In genomic region chr22:19962246-19962908, GRCh38 we compare ENCODE assay signal across 8 cellular contexts. TPM values are rescaled to one million over a fixed set of nuclear protein-coding genes. Genes with fewer than 3 reads are reported as not detected.
DNase-seq lines count a peak whose midpoint lies in the region; ATAC-seq, FAIRE-seq and TF ChIP-seq lines count a peak whose summit lies in the region.

No MANE protein-coding gene starts in this region.

- H3K4me2 ChIP-seq in DOHH2 (ENCODE audit: low read length): no peak overlapping the region
- H3K4me2 ChIP-seq in Loucy (ENCODE audit: low read depth, low read length, poor library complexity, severe bottlenecking): no peak overlapping the region
- no peak overlapping the region for H3K4me2 ChIP-seq in K562 (ENCODE audit: insufficient read depth, low read length)

- no peak overlapping the region for H2AFZ ChIP-seq in Loucy (ENCODE audit: low read length)
- no peak overlapping the region for H2AFZ ChIP-seq in K562 (ENCODE audit: low read depth, low read length)

- FAIRE-seq in K562 (lab: Jason Lieb, UNC): peak; percentile 74

- intact Hi-C loops in K562 (cut with micrococcal nuclease): no loop called here

- H3K27me3 ChIP-seq in DOHH2 (ENCODE audit: control insufficient read depth, low read length) (no peaks in the 10 kb centered on the region), Loucy (ENCODE audit: insufficient read depth, low read length, poor library complexity, severe bottlenecking) (no peaks in the 10 kb centered on the region), K562 (ENCODE audit: control insufficient read depth in 2 of 2, insufficient read depth in 2 of 2, low read length in 2 of 2) (no peaks in the 10 kb centered on the region), iPS-18a (ENCODE audit: control insufficient read depth, insufficient read depth, low read length) (no peaks in the 10 kb centered on the region)

- H3K36me3 ChIP-seq in DOHH2 (ENCODE audit: control insufficient read depth, low read length) (peaks cover 28% of the 10 kb centered on the region), Loucy (ENCODE audit: insufficient read depth, low read length) (peaks cover 17% of the 10 kb centered on the region; the same call in 1 of the 2 replicates), K562 (ENCODE audit: control insufficient read depth, insufficient read depth, low read length) (peaks cover 58% of the 10 kb centered on the region; the same call in 2 of the 3 replicates), iPS-18a (ENCODE audit: control insufficient read depth, low read depth, low read length) (no peaks in the 10 kb centered on the region)

- POLR2A ChIA-PET in K562 (lab: Yijun Ruan, JAX): interaction anchor here (0.6 to 13.7 kb wide), 8 partner anchors 12 to 206 kb away, joined by 3 to 115 read pairs (median 4); partner anchors contain the start of gene TRMT2A

- 52% methylated on average over 22 of the region's 22 CpGs for WGBS in K562 (ENCODE audit: insufficient coverage, low coverage, missing lambda C conversion rate)

- TF ChIP-seq CTCF in DOHH2 (IDR thresholded peaks at IDR 0.05; ENCODE audit: low read depth, low read length, poor library complexity, severe bottlenecking): peak; percentile 77
- TF ChIP-seq CTCF in Loucy (conservative IDR thresholded peaks at IDR 0.05; ENCODE audit: low read length): peak; percentile 71
- TF ChIP-seq CTCF in K562 (IDR thresholded peaks at IDR 0.05 in 2 of 3, conservative IDR thresholded peaks at IDR 0.05 in 1 of 3; ENCODE audit: insufficient read depth in 2 of 3, low read depth in 1 of 3, low read length in 3 of 3): peak; percentile 95 to 99 (median 96)

- TF ChIP-seq POLR2A in K562 (conservative IDR thresholded peaks at IDR 0.05): peak; percentile 65; the same call in 1 of the 2 replicates

- H3K4me1 ChIP-seq in DOHH2 (ENCODE audit: control insufficient read depth, low read length) (no peaks in the 10 kb centered on the region), Loucy (ENCODE audit: insufficient read depth, low read length, poor library complexity, severe bottlenecking) (no peaks in the 10 kb centered on the region), K562 (replicated peaks in 1 of 2; ENCODE audit: control insufficient read depth in 2 of 2, insufficient read depth in 2 of 2, low read length in 2 of 2) (peaks cover 27 to 73% of the 10 kb centered on the region in 2 experiments), iPS-18a (ENCODE audit: control insufficient read depth, low read depth, low read length) (peaks cover 14% of the 10 kb centered on the region)

- TF ChIP-seq EP300 in K562 (IDR thresholded peaks at IDR 0.05; ENCODE audit: low read length): no peak

- H3K9me1 ChIP-seq in K562 (ENCODE audit: control insufficient read depth, insufficient read depth, low read length): peaks cover 4% of the 10 kb centered on the region

- no TSS peak for BruUV-seq in K562 (replicated peaks; lab: Mats Ljungman, UMichigan)

- H3K9ac ChIP-seq in Loucy (ENCODE audit: low read depth, low read length, poor library complexity, severe bottlenecking): no peak overlapping the region
- H3K9ac ChIP-seq in K562 (ENCODE audit: insufficient read depth in 1 of 2, low read depth in 2 of 2, low read length in 2 of 2): peak overlapping the region in 1 of 2 experiments; percentile 73; a peak in 2 of 4 replicates
- peak overlapping the region; percentile 13 for H3K9ac ChIP-seq in iPS-18a (ENCODE audit: low read length)

- TF ChIP-seq RAD21 in K562 (CRISPR knock-in tag; conservative IDR thresholded peaks at IDR 0.05 in 1 of 2, IDR thresholded peaks at IDR 0.05 in 1 of 2): peak; percentile 45 to 79; a peak in 3 of 4 replicates

- H3K9me2 ChIP-seq in DOHH2 (replicated peaks; ENCODE audit: control insufficient read depth, low read length) (no peaks in the 10 kb centered on the region), Loucy (replicated peaks; ENCODE audit: low read depth, low read length) (no peaks in the 10 kb centered on the region)

- H3K4me3 ChIP-seq in DOHH2 (ENCODE audit: low read length) (no peak overlapping the region), Loucy (ENCODE audit: low read length, poor library complexity, severe bottlenecking) (no peak overlapping the region), K562 (no peak overlapping the region), iPS-18a (ENCODE audit: low read length) (peak overlapping the region; percentile 29), skin epidermis (peak overlapping the region in 5 of 7 experiments; percentile 4 to 32 (median 18))

- 0 out of 2 replicates have a peak, but pooled peaks cover 4% of the 10 kb centered on the region for H4K20me1 ChIP-seq in DOHH2 (ENCODE audit: control insufficient read depth, insufficient read depth, low read depth, low read length)
- H4K20me1 ChIP-seq in Loucy (ENCODE audit: insufficient read depth, low read length, poor library complexity, severe bottlenecking): peaks cover 5% of the 10 kb centered on the region
- H4K20me1 ChIP-seq in K562 (replicated peaks; ENCODE audit: control insufficient read depth, insufficient read depth, low read length): peaks cover 33% of the 10 kb centered on the region

- H3K27ac ChIP-seq in DOHH2 (ENCODE audit: low read depth, low read length) (no peak overlapping the region), K562 (ENCODE audit: extremely low read depth, low read depth, low read length) (no peak overlapping the region), iPS-18a (ENCODE audit: low read length) (no peak overlapping the region), skin epidermis (peak overlapping the region in 20 of 21 experiments; percentile 14 to 91 (median 70))

- DNase-seq in T follicular helper cell (ENCODE audit: low read depth) (peak; percentile 51), K562 (ENCODE audit: extremely low read depth in 1 of 4, low spot score in 3 of 4) (peak; percentile 96 to 100 (median 98)), KG1 (lab: John Stamatoyannopoulos, UW) (no peak)

- H3F3A ChIP-seq in DOHH2 (ENCODE audit: control insufficient read depth, insufficient read depth) (0 out of 2 replicates have a peak, but pooled peaks cover 3% of the 10 kb centered on the region), Loucy (ENCODE audit: low read depth) (no peaks in the 10 kb centered on the region)

- in situ Hi-C loops in K562 (cut with MboI): no loop called here

- H3K79me2 ChIP-seq in DOHH2 (ENCODE audit: control insufficient read depth, low read length): no peaks in the 10 kb centered on the region; the same call in 1 of the 2 replicates
- no peaks in the 10 kb centered on the region for H3K79me2 ChIP-seq in Loucy (ENCODE audit: insufficient read depth, low read length)
- H3K79me2 ChIP-seq in K562 (ENCODE audit: control insufficient read depth, insufficient read depth, low read length): peaks cover 13% of the 10 kb centered on the region; the same call in 1 of the 3 replicates

- CTCF ChIA-PET in K562 (lab: Yijun Ruan, JAX; ENCODE audit: low intra/inter-chr PET ratio): interaction anchor here (0.6 to 1.1 kb wide), 3 partner anchors 51 to 167 kb away, joined by 4 to 5 read pairs (median 4); no protein-coding TSS in a partner anchor

- H3K9me3 ChIP-seq in DOHH2 (ENCODE audit: control insufficient read depth, insufficient read depth, low read length) (no peaks in the 10 kb centered on the region), Loucy (ENCODE audit: insufficient read depth, low read depth, low read length) (no peaks in the 10 kb centered on the region), K562 (replicated peaks; ENCODE audit: control insufficient read depth, insufficient read depth, low read depth, low read length) (no peaks in the 10 kb centered on the region), iPS-18a (ENCODE audit: control insufficient read depth, low read depth, low read length) (no peaks in the 10 kb centered on the region)

- ATAC-seq in K562 (peak; percentile 68), HG03439 (IDR thresholded peaks at IDR 0.05; ENCODE audit: unreplicated experiment) (no peak)

RNA-seq across cellular contexts. Expression of gene TXNRD2, which starts 20.8 kb away (rescaled TPM):
- 156 and 367 TPM in 2 replicates for total RNA-seq in K562 (2011; cell fraction: chromatin; rRNA removed; ENCODE audit: low replicate concordance)
- total RNA-seq in K562 (2011; cell fraction: nucleolus; rRNA removed): 176 and 216 TPM in 2 replicates
- total RNA-seq in K562 (2011; cell fraction: nucleoplasm; rRNA removed): 160 and 165 TPM in 2 replicates
- total RNA-seq in K562 (2014; rRNA removed) (49.4 and 60.7 TPM in 2 replicates), K562 (2014; rRNA removed; fragmentation: Illumina TruSeq; extraction: Trizol) (25.1 and 32.6 TPM in 2 replicates), K562 (2015; rRNA removed; fragmentation: Illumina TruSeq; extraction: Trizol) (45.9 and 50.4 TPM in 2 replicates), K562 (2021) (78.2 and 80.2 TPM in 2 replicates)
- polyA plus RNA-seq in K562 (2011; rRNA removed) (50.2 and 93.6 TPM in 2 replicates), K562 (2014; fragmentation: Illumina TruSeq; extraction: Trizol) (45.0 and 66.1 TPM in 2 replicates), K562 (2014; fragmentation: Nextera tagmentation; extraction: Ambion mirVana) (1 to 10 TPM; 3.3 to 4.4 TPM), K562 (2014; rRNA removed) (52.5 and 57.0 TPM in 2 replicates)
- 84.2 and 98.0 TPM in 2 replicates for polyA plus RNA-seq in K562 (2011; cell fraction: cytosol; rRNA removed)
- 148 and 181 TPM in 2 replicates for polyA plus RNA-seq in K562 (2011; cell fraction: nucleus; rRNA removed)
- 83.1 and 83.5 TPM in 2 replicates for polyA plus RNA-seq in K562 (2012)
- polyA minus RNA-seq in K562 (2011; rRNA and poly(A)+ RNA removed): 44.4 and 47.5 TPM in 2 replicates
- polyA minus RNA-seq in K562 (2011; cell fraction: cytosol; rRNA and poly(A)+ RNA removed): 55.3 and 75.6 TPM in 2 replicates
- polyA minus RNA-seq in K562 (2011; cell fraction: nucleus; rRNA and poly(A)+ RNA removed): 57.4 and 103 TPM in 2 replicates

RNA-seq across cellular contexts. Expression of gene COMT, which starts 20.8 kb away (rescaled TPM):
- 125 and 360 TPM in 2 replicates for total RNA-seq in K562 (2011; cell fraction: chromatin; rRNA removed; ENCODE audit: low replicate concordance)
- total RNA-seq in K562 (2011; cell fraction: nucleolus; rRNA removed): 500 and 649 TPM in 2 replicates
- 301 and 358 TPM in 2 replicates for total RNA-seq in K562 (2011; cell fraction: nucleoplasm; rRNA removed)
- total RNA-seq in K562 (2014; rRNA removed): 334 and 497 TPM in 2 replicates
- 29.4 and 46.3 TPM in 2 replicates for total RNA-seq in K562 (2014; rRNA removed; fragmentation: Illumina TruSeq; extraction: Trizol)
- 155 and 156 TPM in 2 replicates for total RNA-seq in K562 (2015; rRNA removed; fragmentation: Illumina TruSeq; extraction: Trizol)
- 348 and 351 TPM in 2 replicates for total RNA-seq in K562 (2021)
- polyA plus RNA-seq in K562 (2011; rRNA removed): 185 and 498 TPM in 2 replicates
- 652 and 657 TPM in 2 replicates for polyA plus RNA-seq in K562 (2011; cell fraction: cytosol; rRNA removed)
- 321 and 432 TPM in 2 replicates for polyA plus RNA-seq in K562 (2011; cell fraction: nucleus; rRNA removed)
- polyA plus RNA-seq in K562 (2012): 279 and 699 TPM in 2 replicates
- polyA plus RNA-seq in K562 (2014; fragmentation: Illumina TruSeq; extraction: Trizol): 108 and 305 TPM in 2 replicates
- 10 to 100 TPM; 12.5 to 39.6 TPM for polyA plus RNA-seq in K562 (2014; fragmentation: Nextera tagmentation; extraction: Ambion mirVana)
- 263 and 317 TPM in 2 replicates for polyA plus RNA-seq in K562 (2014; rRNA removed)
- polyA minus RNA-seq in K562 (2011; rRNA and poly(A)+ RNA removed): 92.9 and 123 TPM in 2 replicates
- 148 and 344 TPM in 2 replicates for polyA minus RNA-seq in K562 (2011; cell fraction: cytosol; rRNA and poly(A)+ RNA removed)
- polyA minus RNA-seq in K562 (2011; cell fraction: nucleus; rRNA and poly(A)+ RNA removed): 63.8 and 154 TPM in 2 replicates

RNA-seq across cellular contexts. Expression of gene ARVCF, which starts 54.2 kb away (rescaled TPM):
- 114 and 328 TPM in 2 replicates for total RNA-seq in K562 (2011; cell fraction: chromatin; rRNA removed; ENCODE audit: low replicate concordance)
- 214 and 270 TPM in 2 replicates for total RNA-seq in K562 (2011; cell fraction: nucleolus; rRNA removed)
- total RNA-seq in K562 (2011; cell fraction: nucleoplasm; rRNA removed): 106 and 131 TPM in 2 replicates
- total RNA-seq in K562 (2014; rRNA removed): 49.3 and 54.2 TPM in 2 replicates
- total RNA-seq in K562 (2014; rRNA removed; fragmentation: Illumina TruSeq; extraction: Trizol): 2.2 and 4.5 TPM in 2 replicates
- total RNA-seq in K562 (2015; rRNA removed; fragmentation: Illumina TruSeq; extraction: Trizol): 13.3 and 15.6 TPM in 2 replicates
- 46.5 and 50.6 TPM in 2 replicates for total RNA-seq in K562 (2021)
- 35.2 and 71.6 TPM in 2 replicates for polyA plus RNA-seq in K562 (2011; rRNA removed)
- 134 and 673 TPM in 2 replicates for polyA plus RNA-seq in K562 (2011; cell fraction: cytosol; rRNA removed)
- 407 and 424 TPM in 2 replicates for polyA plus RNA-seq in K562 (2011; cell fraction: nucleus; rRNA removed)
- polyA plus RNA-seq in K562 (2012): 30.0 and 31.2 TPM in 2 replicates
- 8.0 and 15.9 TPM in 2 replicates for polyA plus RNA-seq in K562 (2014; fragmentation: Illumina TruSeq; extraction: Trizol)
- polyA plus RNA-seq in K562 (2014; fragmentation: Nextera tagmentation; extraction: Ambion mirVana): under 1 TPM; 0.03 to 0.17 TPM
- polyA plus RNA-seq in K562 (2014; rRNA removed): 42.5 and 97.4 TPM in 2 replicates
- polyA minus RNA-seq in K562 (2011; rRNA and poly(A)+ RNA removed): 15.1 and 15.6 TPM in 2 replicates
- 24.6 and 52.4 TPM in 2 replicates for polyA minus RNA-seq in K562 (2011; cell fraction: cytosol; rRNA and poly(A)+ RNA removed)
- 96.8 and 145 TPM in 2 replicates for polyA minus RNA-seq in K562 (2011; cell fraction: nucleus; rRNA and poly(A)+ RNA removed)

RNA-seq across cellular contexts. Expression of gene TANGO2, which starts 58.5 kb away (rescaled TPM):
- total RNA-seq in K562 (2011; cell fraction: chromatin; rRNA removed; ENCODE audit: low replicate concordance): 160 and 395 TPM in 2 replicates
- 227 and 229 TPM in 2 replicates for total RNA-seq in K562 (2011; cell fraction: nucleolus; rRNA removed)
- 196 and 211 TPM in 2 replicates for total RNA-seq in K562 (2011; cell fraction: nucleoplasm; rRNA removed)
- 70.1 and 95.8 TPM in 2 replicates for total RNA-seq in K562 (2014; rRNA removed)
- total RNA-seq in K562 (2014; rRNA removed; fragmentation: Illumina TruSeq; extraction: Trizol): 36.1 and 45.9 TPM in 2 replicates
- total RNA-seq in K562 (2015; rRNA removed; fragmentation: Illumina TruSeq; extraction: Trizol): 55.8 and 57.2 TPM in 2 replicates
- 94.1 and 97.3 TPM in 2 replicates for total RNA-seq in K562 (2021)
- polyA plus RNA-seq in K562 (2011; rRNA removed): 94.9 and 115 TPM in 2 replicates
- 157 and 209 TPM in 2 replicates for polyA plus RNA-seq in K562 (2011; cell fraction: cytosol; rRNA removed)
- 157 and 195 TPM in 2 replicates for polyA plus RNA-seq in K562 (2011; cell fraction: nucleus; rRNA removed)
- polyA plus RNA-seq in K562 (2012): 68.2 and 73.0 TPM in 2 replicates
- 88.3 and 89.4 TPM in 2 replicates for polyA plus RNA-seq in K562 (2014; fragmentation: Illumina TruSeq; extraction: Trizol)
- 10 to 100 TPM; 15.5 to 17.5 TPM for polyA plus RNA-seq in K562 (2014; fragmentation: Nextera tagmentation; extraction: Ambion mirVana)
- polyA plus RNA-seq in K562 (2014; rRNA removed): 89.6 and 92.5 TPM in 2 replicates
- polyA minus RNA-seq in K562 (2011; rRNA and poly(A)+ RNA removed): 130 and 186 TPM in 2 replicates
- polyA minus RNA-seq in K562 (2011; cell fraction: cytosol; rRNA and poly(A)+ RNA removed): 73.2 and 76.1 TPM in 2 replicates
- 63.1 and 85.0 TPM in 2 replicates for polyA minus RNA-seq in K562 (2011; cell fraction: nucleus; rRNA and poly(A)+ RNA removed)

Comparison
In these comparisons a context has a peak if more than half of its experiments do, and no peak if none do; other contexts are left out.
1. H3K27ac ChIP-seq: peak in skin epidermis (20 of 21); none in DOHH2 (single experiment), K562 (single experiment) and iPS-18a (single experiment).
2. H3K4me3 ChIP-seq: peak in iPS-18a (single experiment) and skin epidermis (5 of 7); none in DOHH2 (single experiment), Loucy (single experiment) and K562 (single experiment).
3. Peak in every context shown above with its lines, with median percentiles within 50 percentile points of each other: CTCF ChIP-seq.